ENCODE assay signal across 9 cellular contexts in the genomic region with DNA sequence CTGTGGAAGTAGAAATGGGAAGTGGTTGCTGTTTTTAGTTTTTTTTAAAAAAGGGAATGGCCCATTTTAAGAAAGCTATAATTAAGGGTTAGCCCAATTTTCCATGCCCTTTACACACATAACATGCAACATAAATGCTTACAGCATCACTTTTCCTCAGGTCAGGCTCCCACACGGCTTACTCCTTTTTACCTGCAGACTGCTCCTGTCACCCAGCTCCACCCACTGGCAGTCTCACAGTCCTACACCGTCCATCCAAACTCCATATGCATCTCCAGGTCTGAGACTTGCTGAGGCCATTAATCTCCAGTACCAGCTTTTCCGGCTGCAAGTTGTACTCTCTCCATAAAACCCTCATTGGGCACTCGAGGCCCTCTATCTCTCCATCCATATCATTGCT. TPM values are rescaled to one million over a fixed set of nuclear protein-coding genes. Genes with fewer than 3 reads are reported as not detected.
A peak's percentile ranks its signal among the peaks of the same experiment; 100 is the strongest.
DNase-seq lines count a peak whose midpoint lies in the region; ATAC-seq and TF ChIP-seq lines count a peak whose summit lies in the region.
"Had no signal": no experiment of that assay in that cellular context is flagged by ENCODE, and none has a peak within 500 bp of the region (broad histone marks: within the 10 kb centered on the region; RNA-seq: fewer than 3 reads in every experiment).

No MANE protein-coding gene starts in this region.

- 51 to 59% methylated on average over 4 of the region's 4 CpGs for WGBS in tibial nerve, 2 donors

- H3K9me3 ChIP-seq in tibial nerve = no peaks in the 10 kb centered on the region

- no peaks in the 10 kb centered on the region for H3K27me3 ChIP-seq in tibial nerve

- no peak overlapping the region for H3K4me3 ChIP-seq in tibial nerve

- H3K4me1 ChIP-seq in tibial nerve = no peaks in the 10 kb centered on the region

- DNase-seq in DMS53 (lab: John Stamatoyannopoulos, UW) (peak; percentile 75), NCI-H748 (lab: John Stamatoyannopoulos, UW; ENCODE audit: unreplicated experiment) (peak; percentile 40), iPS DF 19.7 (ENCODE audit: low read depth, low spot score) (peak; percentile 28), tibial nerve (ENCODE audit: low spot score in 2 of 2) (no peak)
- no peak for DNase-seq in activated CD4-positive, CD25-positive, alpha-beta regulatory T cell treated with anti-CD3 and anti-CD28 coated beads, Interleukin-2, amount 50 U/mL, for 72 hours
- DNase-seq in stimulated activated CD4-positive, alpha-beta T cell treated with anti-CD3 and anti-CD28 coated beads, Interleukin-4, amount 100 ng/mL, for 4 hours = no peak
- DNase-seq in activated CD8-positive, alpha-beta memory T cell treated with anti-CD3 and anti-CD28 coated beads, Interleukin-2, amount 50 U/mL, for 4 hours = no peak
- DNase-seq: aorta had no signal

- TF ChIP-seq EP300 in tibial nerve (IDR thresholded peaks at IDR 0.05) = no peak

- ATAC-seq in GM21529 (IDR thresholded peaks at IDR 0.05; ENCODE audit: unreplicated experiment) = peak; percentile 71

- H3K27ac ChIP-seq in tibial nerve = no peak overlapping the region

- no peak for TF ChIP-seq POLR2A in tibial nerve (IDR thresholded peaks at IDR 0.05)

- TF ChIP-seq CTCF in tibial nerve (IDR thresholded peaks at IDR 0.05) = no peak

- no peaks in the 10 kb centered on the region for H3K36me3 ChIP-seq in tibial nerve

RNA-seq across cellular contexts. Expression of a gene that starts 19.7 kb away (rescaled TPM):
- total RNA-seq in tibial nerve = under 1 TPM in 2 of 4 donors, not detected in 2; 0.20 to 0.22 TPM
- total RNA-seq: aorta had no signal

RNA-seq across cellular contexts. Expression of a gene that starts 38.3 kb away (rescaled TPM):
- total RNA-seq in tibial nerve = not detected
- total RNA-seq: aorta had no signal

Comparison
In these comparisons a context has a peak if more than half of its experiments do, and no peak if none do; other contexts are left out.
1. DNase-seq: peak in DMS53 (single experiment), NCI-H748 (single experiment) and iPS DF 19.7 (single experiment); none in tibial nerve (0 of 2), activated CD4-positive, CD25-positive, alpha-beta regulatory T cell treated with anti-CD3 and anti-CD28 coated beads, Interleukin-2, amount 50 U/mL, for 72 hours (single experiment), stimulated activated CD4-positive, alpha-beta T cell treated with anti-CD3 and anti-CD28 coated beads, Interleukin-4, amount 100 ng/mL, for 4 hours (0 of 2) and activated CD8-positive, alpha-beta memory T cell treated with anti-CD3 and anti-CD28 coated beads, Interleukin-2, amount 50 U/mL, for 4 hours (single experiment).